7 cellular contexts compared by ENCODE assay signal in genomic region chr7:90346326-90347125, GRCh38.
A peak's percentile ranks its signal among the peaks of the same experiment; 100 is the strongest.
DNase-seq lines count a peak whose midpoint lies in the region; ATAC-seq and FAIRE-seq lines count a peak whose summit lies in the region.

GTPBP10 (plus strand) TSS chr7:90346716; CDS start chr7:90346742, 26 bp downstream.

- peak; percentile 83 for DNase-seq in GM18507 (ENCODE audit: extremely low spot score, insufficient read length, low read depth)
- DNase-seq in NCI-H2029 (lab: John Stamatoyannopoulos, UW), result peak; percentile 94
- peak; percentile 88 for DNase-seq in T-helper 22 cell (ENCODE audit: low read depth)
- peak; percentile 99 for DNase-seq in astrocyte of the hippocampus (ENCODE audit: low read depth, low spot score)
- peak; percentile 88 for DNase-seq in hippocampal formation (lab: John Stamatoyannopoulos, UW)
- peak; percentile 98 for DNase-seq in retina

- peak; percentile 95 for FAIRE-seq in GM18507 (lab: Jason Lieb, UNC)

- ATAC-seq in HG02981 (IDR thresholded peaks at IDR 0.05; ENCODE audit: unreplicated experiment), result peak; percentile 94

Comparison
In these comparisons a context has a peak if more than half of its experiments do, and no peak if none do; other contexts are left out.
1. Peak in every context shown above with its lines: DNase-seq and ATAC-seq.